Comparison of ENCODE assay signal across 1 cellular context in genomic region chr11:64762277-64762915, GRCh38.
TF ChIP-seq lines count a peak whose summit lies in the region.

No MANE protein-coding gene starts in this region.

TF ChIP-seq in H1, 55 proteins besides CTCF, POLR2A, EP300 and RAD21:
- TF ChIP-seq SP1 (IDR thresholded peaks at IDR 0.05; ENCODE audit: low read depth, low read length), result peak; percentile 9; the same call in 1 of the 2 replicates
- peak; percentile 31; the same call in 1 of the 2 replicates for TF ChIP-seq EGR1 (IDR thresholded peaks at IDR 0.05; ENCODE audit: borderline replicate concordance, low read depth, low read length)
- TF ChIP-seq EZH2 (IDR thresholded peaks at IDR 0.05; ENCODE audit: low read depth, low read length, severe bottlenecking), result no peak
- TF ChIP-seq, protein P1, sequence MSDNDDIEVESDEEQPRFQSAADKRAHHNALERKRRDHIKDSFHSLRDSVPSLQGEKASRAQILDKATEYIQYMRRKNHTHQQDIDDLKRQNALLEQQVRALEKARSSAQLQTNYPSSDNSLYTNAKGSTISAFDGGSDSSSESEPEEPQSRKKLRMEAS (IDR thresholded peaks at IDR 0.05), result peak; percentile 79
- TF ChIP-seq, protein P2, sequence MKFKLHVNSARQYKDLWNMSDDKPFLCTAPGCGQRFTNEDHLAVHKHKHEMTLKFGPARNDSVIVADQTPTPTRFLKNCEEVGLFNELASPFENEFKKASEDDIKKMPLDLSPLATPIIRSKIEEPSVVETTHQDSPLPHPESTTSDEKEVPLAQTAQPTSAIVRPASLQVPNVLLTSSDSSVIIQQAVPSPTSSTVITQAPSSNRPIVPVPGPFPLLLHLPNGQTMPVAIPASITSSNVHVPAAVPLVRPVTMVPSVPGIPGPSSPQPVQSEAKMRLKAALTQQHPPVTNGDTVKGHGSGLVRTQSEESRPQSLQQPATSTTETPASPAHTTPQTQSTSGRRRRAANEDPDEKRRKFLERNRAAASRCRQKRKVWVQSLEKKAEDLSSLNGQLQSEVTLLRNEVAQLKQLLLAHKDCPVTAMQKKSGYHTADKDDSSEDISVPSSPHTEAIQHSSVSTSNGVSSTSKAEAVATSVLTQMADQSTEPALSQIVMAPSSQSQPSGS (IDR thresholded peaks at IDR 0.05; ENCODE audit: low read length), result peak; percentile 80
- TF ChIP-seq SP2 (IDR thresholded peaks at IDR 0.05; ENCODE audit: low read length), result no peak
- peak in 1 of 2 experiments; percentile 64; a peak in 1 of 4 replicates for TF ChIP-seq SIN3A (conservative IDR thresholded peaks at IDR 0.05 in 1 of 2, IDR thresholded peaks at IDR 0.05 in 1 of 2; ENCODE audit: low read depth in 1 of 2, low read length in 2 of 2)
- no peak for TF ChIP-seq GABPA (IDR thresholded peaks at IDR 0.05; ENCODE audit: borderline replicate concordance, insufficient read depth, low read length)
- peak; percentile 20 for TF ChIP-seq TAF7 (optimal IDR thresholded peaks at IDR 0.05; ENCODE audit: borderline replicate concordance, low read depth, low read length)
- peak; percentile 8; the same call in 1 of the 2 replicates for TF ChIP-seq JUND (IDR thresholded peaks at IDR 0.05; ENCODE audit: low read length)
- peak; percentile 85; the same call in 1 of the 2 replicates for TF ChIP-seq TCF12 (IDR thresholded peaks at IDR 0.05; ENCODE audit: low read depth, low read length)
- TF ChIP-seq POU5F1 (IDR thresholded peaks at IDR 0.05; ENCODE audit: low read depth, low read length), result peak; percentile 3; the same call in 1 of the 2 replicates
- peak; percentile 14 for TF ChIP-seq NANOG (IDR thresholded peaks at IDR 0.05; ENCODE audit: insufficient read depth, low read depth, low read length, poor library complexity, severe bottlenecking)
- peak; percentile 27; the same call in 1 of the 2 replicates for TF ChIP-seq E2F6 (IDR thresholded peaks at IDR 0.05)
- peak; percentile 77 for TF ChIP-seq POLR2AphosphoS5 (IDR thresholded peaks at IDR 0.05; ENCODE audit: low read depth, low read length)
- no peak for TF ChIP-seq CEBPB (IDR thresholded peaks at IDR 0.05; ENCODE audit: low read depth, low read length)
- peak; percentile 51 for TF ChIP-seq CREB1 (IDR thresholded peaks at IDR 0.05)
- TF ChIP-seq SIX5 (IDR thresholded peaks at IDR 0.05; ENCODE audit: low read depth, low read length), result no peak
- peak; percentile 86 for TF ChIP-seq SP4 (IDR thresholded peaks at IDR 0.05; ENCODE audit: low read length)
- TF ChIP-seq TEAD4 (IDR thresholded peaks at IDR 0.05; ENCODE audit: low read depth, low read length), result peak; percentile 83
- peak in 1 of 2 experiments; percentile 85; a peak in 3 of 4 replicates for TF ChIP-seq HDAC2 (IDR thresholded peaks at IDR 0.05; ENCODE audit: borderline replicate concordance in 1 of 2, low read depth in 2 of 2, low read length in 2 of 2)
- TF ChIP-seq RXRA (IDR thresholded peaks at IDR 0.05; ENCODE audit: insufficient read depth, low read depth, low read length), result 0 out of 2 replicates have a peak, but pooled peaks have one; percentile 42
- TF ChIP-seq TBP (IDR thresholded peaks at IDR 0.05; ENCODE audit: low read depth, low read length), result no peak
TF ChIP-seq in H1: peak in this region for 17.
